ENCODE assay signal across 10 cellular contexts in genomic region chr5:65190328-65191053, GRCh38.
DNase-seq lines count a peak whose midpoint lies in the region; ATAC-seq, FAIRE-seq and TF ChIP-seq lines count a peak whose summit lies in the region.
"Had no signal": no experiment of that assay in that cellular context is flagged by ENCODE, and none has a peak within 500 bp of the region (broad histone marks: within the 10 kb centered on the region; RNA-seq: fewer than 3 reads in every experiment).

No MANE protein-coding gene starts in this region.

- no peaks in the 10 kb centered on the region for H3K27me3 ChIP-seq in transverse colon

- 43 to 69% methylated on average over 3 of the region's 3 CpGs for WGBS in transverse colon (ENCODE audit: low coverage in 1 of 2), 2 donors

- no peaks in the 10 kb centered on the region for H3K4me1 ChIP-seq in transverse colon

- no peaks in the 10 kb centered on the region for H3K9me3 ChIP-seq in transverse colon

- peak; percentile 73 for FAIRE-seq in HTR-8/SVneo (lab: Jason Lieb, UNC)

- TF ChIP-seq CTCF in fibroblast of pulmonary artery (IDR thresholded peaks at IDR 0.05; ENCODE audit: low read length, missing control alignments) (no peak), transverse colon (IDR thresholded peaks at IDR 0.05) (no peak)

- H3K36me3 ChIP-seq in transverse colon: no peaks in the 10 kb centered on the region

- in situ Hi-C loops in transverse colon (cut with MboI; ENCODE audit: low pct_ligation_motif_present in 1 of 4, low pct_unique_long_range_greater_than_20kb in 1 of 4, low sequenced_read_pairs in 3 of 4): no loop called here

- H3K4me3 ChIP-seq in fibroblast of pulmonary artery (replicated peaks; ENCODE audit: low read depth, low read length): no peak overlapping the region
- no peak overlapping the region for H3K4me3 ChIP-seq in transverse colon

- H3K27ac ChIP-seq in transverse colon: no peak overlapping the region

- no peak for TF ChIP-seq EP300 in transverse colon (IDR thresholded peaks at IDR 0.05; ENCODE audit: low read depth)

- DNase-seq in GM03348 (ENCODE audit: low spot score): peak; percentile 72
- peak; percentile 24 for DNase-seq in HTR-8/SVneo (ENCODE audit: insufficient read length, low spot score)
- DNase-seq in fibroblast of pulmonary artery (ENCODE audit: low read depth): peak; percentile 95
- DNase-seq in AML-193 (lab: John Stamatoyannopoulos, UW): no peak
- no peak for DNase-seq in DMS79 (lab: John Stamatoyannopoulos, UW)
- DNase-seq in transverse colon: no peak
- no peak for DNase-seq in NCI-H2029 treated with DMSO at 0.1 percent for 48 hours (lab: John Stamatoyannopoulos, UW)
- DNase-seq: activated gamma-delta T cell treated with Interleukin-2 at 50 U/mL for 16 hours, NCI-H510A had no signal

- intact Hi-C loops in transverse colon (cut with DNase I; ENCODE audit: low total_unique reads): no loop called here

- ATAC-seq in GM21390 (IDR thresholded peaks at IDR 0.05; ENCODE audit: unreplicated experiment): peak; percentile 55

- no peak for TF ChIP-seq POLR2A in transverse colon (IDR thresholded peaks at IDR 0.05)

Comparison
In these comparisons a context has a peak if more than half of its experiments do, and no peak if none do; other contexts are left out.
1. DNase-seq: peak in GM03348 (single experiment), HTR-8/SVneo (single experiment) and fibroblast of pulmonary artery (single experiment); none in AML-193 (0 of 2), DMS79 (single experiment), transverse colon (single experiment) and NCI-H2029 treated with DMSO at 0.1 percent for 48 hours (single experiment).